Comparison of ENCODE assay signal across 9 cellular contexts in genomic region chr7:75527224-75527722, GRCh38. TPM values are rescaled to one million over a fixed set of nuclear protein-coding genes. Genes with fewer than 3 reads are reported as not detected.
DNase-seq lines count a peak whose midpoint lies in the region; ATAC-seq and TF ChIP-seq lines count a peak whose summit lies in the region.
"Not testable (repeated sequence)": the region's sequence is repeated elsewhere in the genome, so short reads cannot be mapped to it uniquely, and the experiment has no call there.
"Had no signal": no experiment of that assay in that cellular context is flagged by ENCODE, and none has a peak within 500 bp of the region (broad histone marks: within the 10 kb centered on the region; RNA-seq: fewer than 3 reads in every experiment).

No MANE protein-coding gene starts in this region.

- not testable (repeated sequence) for TF ChIP-seq CTCF in HCT116 (IDR thresholded peaks at IDR 0.05 in 2 of 3, conservative IDR thresholded peaks at IDR 0.05 in 1 of 3; ENCODE audit: borderline replicate concordance in 1 of 3, insufficient read depth in 1 of 3, low read depth in 2 of 3, low read length in 2 of 3); Panc1 (IDR thresholded peaks at IDR 0.05); dorsolateral prefrontal cortex (IDR thresholded peaks at IDR 0.05 in 54 of 56, conservative IDR thresholded peaks at IDR 0.05 in 2 of 56; ENCODE audit: low read depth in 1 of 56, partially characterized antibody in 56 of 56); nephron progenitor cell (IDR thresholded peaks at IDR 0.05)

- peaks cover 26% of the 10 kb centered on the region for H3K36me3 Mint-ChIP-seq in activated T-helper 1 cell treated with anti-CD3 and anti-CD28 coated beads, Interleukin-12 subunit alpha, Interleukin-12 subunit beta, Interleukin-2, Interleukin-4 antibody, amounts not matched to agents 30 ng/mL and 10 ng/mL and 1 ng/mL, durations not matched to agents 14 hours and 24 hours and 36 hours (ENCODE audit: low read depth)
- H3K36me3 Mint-ChIP-seq in nephron progenitor cell (ENCODE audit: low read depth), result peaks cover 34% of the 10 kb centered on the region
- H3K36me3 Mint-ChIP-seq in stimulated activated memory B cell treated with anti-CD40 and anti-IgM and Interleukin-4, amounts not matched to agents 10 μg/mL and 1 μg/mL and 100 μg/mL, for 72 hours, result peaks cover 30% of the 10 kb centered on the region

- CTCF ChIA-PET in HCT116 (lab: Charles Lee); Panc1 (lab: Charles Lee): not testable (repeated sequence)

- POLR2A ChIA-PET in HCT116 (lab: Charles Lee); Panc1 (lab: Charles Lee): not testable (repeated sequence)

- not testable (repeated sequence) for TF ChIP-seq RAD21 in HCT116 (IDR thresholded peaks at IDR 0.05; ENCODE audit: low read depth)

- peaks cover 48% of the 10 kb centered on the region for H3K79me2 ChIP-seq in HCT116 (ENCODE audit: insufficient read depth, low read length)

- not testable (repeated sequence) for BruUV-seq in HCT116 (replicated peaks; lab: Mats Ljungman, UMichigan); Panc1 (replicated peaks; lab: Mats Ljungman, UMichigan)

- H3K9ac ChIP-seq in BLaER1 treated with 17β-estradiol and CSF1 and Interleukin-3, amounts not matched to agents 10 nM and 100 nM, result peak overlapping the region; percentile 84 to 96 (median 92)
- H3K9ac ChIP-seq in HCT116 (ENCODE audit: low read length) (peak overlapping the region; percentile 93), iPS-18a (ENCODE audit: low read length) (peak overlapping the region; percentile 57)

- peak overlapping the region; percentile 86 to 97 (median 90) for H3K4me2 ChIP-seq in BLaER1 treated with 17β-estradiol and CSF1 and Interleukin-3, amounts not matched to agents 10 nM and 100 nM
- peak overlapping the region; percentile 87 for H3K4me2 ChIP-seq in HCT116 (ENCODE audit: low read length)

- H2AFZ ChIP-seq in HCT116 (ENCODE audit: low read depth, low read length, poor library complexity, severe bottlenecking), result not testable (repeated sequence)

- peaks cover 13 to 45% (median 23%) of the 10 kb centered on the region in 11 experiments; a peak in 21 of 22 replicates for H4K20me1 ChIP-seq in BLaER1 treated with 17β-estradiol and CSF1 and Interleukin-3, amounts not matched to agents 10 nM and 100 nM
- H4K20me1 ChIP-seq in HCT116 (ENCODE audit: insufficient read depth), result not testable (repeated sequence)

- TF ChIP-seq POLR2A in HCT116 (IDR thresholded peaks at IDR 0.05; ENCODE audit: borderline replicate concordance, extremely low read depth, insufficient read depth, insufficient read length), result not testable (repeated sequence)

- not testable (repeated sequence) for H3K27me3 Mint-ChIP-seq in activated T-helper 1 cell treated with anti-CD3 and anti-CD28 coated beads, Interleukin-12 subunit alpha, Interleukin-12 subunit beta, Interleukin-2, Interleukin-4 antibody, amounts not matched to agents 30 ng/mL and 10 ng/mL and 1 ng/mL, durations not matched to agents 14 hours and 24 hours and 36 hours (ENCODE audit: insufficient read depth); nephron progenitor cell (ENCODE audit: low read depth, poor library complexity); stimulated activated memory B cell treated with anti-CD40 and anti-IgM and Interleukin-4, amounts not matched to agents 10 μg/mL and 1 μg/mL and 100 μg/mL, for 72 hours

- H3K4me3 ChIP-seq in BLaER1 treated with 17β-estradiol and CSF1 and Interleukin-3, amounts not matched to agents 10 nM and 100 nM, result peak overlapping the region; percentile 78 to 94 (median 88)
- H3K4me3 ChIP-seq in HCT116 (replicated peaks in 1 of 2; ENCODE audit: low read depth in 1 of 2, low read length in 2 of 2) (peak overlapping the region; percentile 86 to 94), Panc1 (ENCODE audit: low read depth in 2 of 2, low read length in 2 of 2) (peak overlapping the region; percentile 83 to 87), dorsolateral prefrontal cortex (peak overlapping the region; percentile 66 to 99 (median 94)), iPS-18a (ENCODE audit: low read length) (peak overlapping the region; percentile 65)

- H3K9me2 ChIP-seq in HCT116 (ENCODE audit: insufficient read depth), result not testable (repeated sequence)

- H3K27me3 ChIP-seq in BLaER1 treated with 17β-estradiol and CSF1 and Interleukin-3, amounts not matched to agents 10 nM and 100 nM; HCT116 (ENCODE audit: insufficient read depth, low read length); Panc1 (ENCODE audit: control insufficient read depth, insufficient read depth, low read length); dorsolateral prefrontal cortex; iPS-18a (ENCODE audit: control insufficient read depth, insufficient read depth, low read length): not testable (repeated sequence)

- not testable (repeated sequence) for DNase-seq in HCT116 (ENCODE audit: low read depth, low spot score); Panc1 (ENCODE audit: low read depth, low spot score)
- peak; percentile 3 for DNase-seq in activated T-helper 1 cell treated with anti-CD3 and anti-CD28 coated beads, Interleukin-12 subunit alpha, Interleukin-12 subunit beta, Interleukin-2, Interleukin-4 antibody, amounts not matched to agents 30 ng/mL and 10 ng/mL and 1 ng/mL, durations not matched to agents 14 hours and 24 hours and 36 hours (ENCODE audit: low spot score)
- DNase-seq in dorsolateral prefrontal cortex (peak in 2 of 10 donors; percentile 7 to 45), nephron progenitor cell (peak; percentile 42)

- H3K27ac ChIP-seq in BLaER1 treated with 17β-estradiol and CSF1 and Interleukin-3, amounts not matched to agents 10 nM and 100 nM, result peak overlapping the region; percentile 72 to 92 (median 87)
- H3K27ac ChIP-seq in HCT116 (ENCODE audit: low read depth, low read length) (peak overlapping the region; percentile 72), Panc1 (ENCODE audit: low read length) (peak overlapping the region; percentile 91), dorsolateral prefrontal cortex (peak overlapping the region in 48 of 59 donors; percentile 19 to 92 (median 79))
- H3K27ac ChIP-seq in iPS-18a (ENCODE audit: low read length), result not testable (repeated sequence)

- ATAC-seq in HCT116; stimulated activated memory B cell treated with anti-CD40 and anti-IgM and Interleukin-4, amounts not matched to agents 10 μg/mL and 1 μg/mL and 100 μg/mL, for 72 hours: not testable (repeated sequence)
- peak; percentile 20; the same call in 1 of the 2 replicates for ATAC-seq in Panc1

- RAD21 ChIA-PET in HCT116 (lab: Charles Lee; ENCODE audit: low non-redundant PET in 1 of 2, low total read pairs in 2 of 2, uncharacterized antibody in 2 of 2, unreplicated experiment in 2 of 2), result not testable (repeated sequence)

- H3K9me3 ChIP-seq in BLaER1 treated with 17β-estradiol and CSF1 and Interleukin-3, amounts not matched to agents 10 nM and 100 nM (replicated peaks in 1 of 11), result peaks cover 0 to 18% (median 16%) of the 10 kb centered on the region in 11 experiments; a peak in 20 of 22 replicates
- not testable (repeated sequence) for H3K9me3 ChIP-seq in HCT116 (ENCODE audit: control insufficient read depth in 1 of 2, insufficient read depth in 1 of 2, low read depth in 1 of 2, low read length in 2 of 2); Panc1 (ENCODE audit: control insufficient read depth, insufficient read depth, low read depth, low read length); iPS-18a (ENCODE audit: control insufficient read depth, low read depth, low read length)

- H3K4me3 Mint-ChIP-seq in activated T-helper 1 cell treated with anti-CD3 and anti-CD28 coated beads, Interleukin-12 subunit alpha, Interleukin-12 subunit beta, Interleukin-2, Interleukin-4 antibody, amounts not matched to agents 30 ng/mL and 10 ng/mL and 1 ng/mL, durations not matched to agents 14 hours and 24 hours and 36 hours, result peak overlapping the region; percentile 90
- H3K4me3 Mint-ChIP-seq in nephron progenitor cell, result peak overlapping the region; percentile 97
- peak overlapping the region; percentile 87 for H3K4me3 Mint-ChIP-seq in stimulated activated memory B cell treated with anti-CD40 and anti-IgM and Interleukin-4, amounts not matched to agents 10 μg/mL and 1 μg/mL and 100 μg/mL, for 72 hours

- in situ Hi-C loops in Panc1 (cut with HindIII; ENCODE audit: low pct_unique_long_range_greater_than_20kb, low sequenced_read_pairs), result not testable (repeated sequence)

- peak overlapping the region; percentile 79 for H3K27ac Mint-ChIP-seq in activated T-helper 1 cell treated with anti-CD3 and anti-CD28 coated beads, Interleukin-12 subunit alpha, Interleukin-12 subunit beta, Interleukin-2, Interleukin-4 antibody, amounts not matched to agents 30 ng/mL and 10 ng/mL and 1 ng/mL, durations not matched to agents 14 hours and 24 hours and 36 hours
- H3K27ac Mint-ChIP-seq in nephron progenitor cell, result peak overlapping the region; percentile 97
- H3K27ac Mint-ChIP-seq in stimulated activated memory B cell treated with anti-CD40 and anti-IgM and Interleukin-4, amounts not matched to agents 10 μg/mL and 1 μg/mL and 100 μg/mL, for 72 hours, result peak overlapping the region; percentile 88

- peaks cover 17 to 23% (median 20%) of the 10 kb centered on the region in 10 experiments for H3K4me1 ChIP-seq in BLaER1 treated with 17β-estradiol and CSF1 and Interleukin-3, amounts not matched to agents 10 nM and 100 nM
- peaks cover 22 to 31% of the 10 kb centered on the region in 2 experiments for H3K4me1 ChIP-seq in HCT116 (ENCODE audit: control insufficient read depth in 1 of 2, insufficient read depth in 2 of 2, low read length in 2 of 2)
- H3K4me1 ChIP-seq in Panc1 (ENCODE audit: control insufficient read depth, insufficient read depth, low read length); iPS-18a (ENCODE audit: control insufficient read depth, low read depth, low read length): not testable (repeated sequence)

- not testable (repeated sequence) for H3K9me3 Mint-ChIP-seq in activated T-helper 1 cell treated with anti-CD3 and anti-CD28 coated beads, Interleukin-12 subunit alpha, Interleukin-12 subunit beta, Interleukin-2, Interleukin-4 antibody, amounts not matched to agents 30 ng/mL and 10 ng/mL and 1 ng/mL, durations not matched to agents 14 hours and 24 hours and 36 hours; stimulated activated memory B cell treated with anti-CD40 and anti-IgM and Interleukin-4, amounts not matched to agents 10 μg/mL and 1 μg/mL and 100 μg/mL, for 72 hours
- H3K9me3 Mint-ChIP-seq in nephron progenitor cell, result peaks cover 12% of the 10 kb centered on the region

- peaks cover 36 to 44% (median 39%) of the 10 kb centered on the region in 11 experiments for H3K36me3 ChIP-seq in BLaER1 treated with 17β-estradiol and CSF1 and Interleukin-3, amounts not matched to agents 10 nM and 100 nM
- peaks cover 16 to 21% of the 10 kb centered on the region in 2 experiments for H3K36me3 ChIP-seq in HCT116 (ENCODE audit: control insufficient read depth in 1 of 2, insufficient read depth in 2 of 2, low read length in 2 of 2)
- H3K36me3 ChIP-seq in Panc1 (ENCODE audit: control insufficient read depth, insufficient read depth, low read length), result not testable (repeated sequence)
- peaks cover 20% of the 10 kb centered on the region for H3K36me3 ChIP-seq in iPS-18a (ENCODE audit: control insufficient read depth, low read depth, low read length)

- H3K4me1 Mint-ChIP-seq in activated T-helper 1 cell treated with anti-CD3 and anti-CD28 coated beads, Interleukin-12 subunit alpha, Interleukin-12 subunit beta, Interleukin-2, Interleukin-4 antibody, amounts not matched to agents 30 ng/mL and 10 ng/mL and 1 ng/mL, durations not matched to agents 14 hours and 24 hours and 36 hours (ENCODE audit: low read depth), result peaks cover 33% of the 10 kb centered on the region
- H3K4me1 Mint-ChIP-seq in nephron progenitor cell, result peaks cover 28% of the 10 kb centered on the region
- H3K4me1 Mint-ChIP-seq in stimulated activated memory B cell treated with anti-CD40 and anti-IgM and Interleukin-4, amounts not matched to agents 10 μg/mL and 1 μg/mL and 100 μg/mL, for 72 hours, result peaks cover 44% of the 10 kb centered on the region

- intact Hi-C loops in HCT116 (cut with micrococcal nuclease); Panc1 (cut with micrococcal nuclease; ENCODE audit: unreplicated experiment); dorsolateral prefrontal cortex (cut with DNase I): not testable (repeated sequence)
- intact Hi-C loops in activated T-helper 1 cell treated with anti-CD3 and anti-CD28 coated beads, Interleukin-12 subunit alpha, Interleukin-12 subunit beta, Interleukin-2, Interleukin-4 antibody, amounts not matched to agents 30 ng/mL and 10 ng/mL and 1 ng/mL, durations not matched to agents 14 hours and 24 hours and 36 hours (cut with micrococcal nuclease), result loop anchor here (5.0 to 10.0 kb wide), 2 partner anchors 455 to 828 kb away; partner anchors contain the start of genes RCC1L and YWHAG

RNA-seq across cellular contexts. Expression of gene SPDYE5, which starts 35.2 kb away (rescaled TPM):
- total RNA-seq in HCT116 (2021; ENCODE audit: unreplicated experiment) (not detected), Panc1 (2021; ENCODE audit: unreplicated experiment) (not detected), dorsolateral prefrontal cortex (under 1 TPM in 26 of 120 experiments, not detected in 94; 0.19 to 0.86 (median 0.44) TPM)
- polyA plus RNA-seq in HCT116 (2012), result 0.17 and 0.38 TPM in 2 replicates
- polyA plus RNA-seq in Panc1 (2012; ENCODE audit: insufficient read length), result 0.67 TPM
- not detected in 2 replicates for total RNA-seq in activated T-helper 1 cell treated with anti-CD3 and anti-CD28 coated beads, Interleukin-12 subunit alpha, Interleukin-12 subunit beta, Interleukin-2, Interleukin-4 antibody, amounts not matched to agents 30 ng/mL and 10 ng/mL and 1 ng/mL, durations not matched to agents 14 hours and 24 hours and 36 hours
- total RNA-seq: T-helper 1 cell treated with Interleukin-12 subunit alpha and Interleukin-12 subunit beta and Interleukin-4 antibody, amounts not matched to agents 30 ng/mL and 1 ng/mL, for 36 hours had no signal

RNA-seq across cellular contexts. Expression of gene POM121C, which starts 41.2 kb away (rescaled TPM):
- total RNA-seq in HCT116 (2021; ENCODE audit: unreplicated experiment) (61.0 TPM), Panc1 (2021; ENCODE audit: unreplicated experiment) (66.6 TPM), dorsolateral prefrontal cortex (10 to 100 TPM; 43.0 to 81.9 (median 56.0) TPM)
- polyA plus RNA-seq in HCT116 (2012), result 41.3 and 42.4 TPM in 2 replicates
- 47.5 TPM for polyA plus RNA-seq in Panc1 (2012; ENCODE audit: insufficient read length)
- 76.9 and 82.7 TPM in 2 replicates for total RNA-seq in activated T-helper 1 cell treated with anti-CD3 and anti-CD28 coated beads, Interleukin-12 subunit alpha, Interleukin-12 subunit beta, Interleukin-2, Interleukin-4 antibody, amounts not matched to agents 30 ng/mL and 10 ng/mL and 1 ng/mL, durations not matched to agents 14 hours and 24 hours and 36 hours
